In the genomic region with DNA sequence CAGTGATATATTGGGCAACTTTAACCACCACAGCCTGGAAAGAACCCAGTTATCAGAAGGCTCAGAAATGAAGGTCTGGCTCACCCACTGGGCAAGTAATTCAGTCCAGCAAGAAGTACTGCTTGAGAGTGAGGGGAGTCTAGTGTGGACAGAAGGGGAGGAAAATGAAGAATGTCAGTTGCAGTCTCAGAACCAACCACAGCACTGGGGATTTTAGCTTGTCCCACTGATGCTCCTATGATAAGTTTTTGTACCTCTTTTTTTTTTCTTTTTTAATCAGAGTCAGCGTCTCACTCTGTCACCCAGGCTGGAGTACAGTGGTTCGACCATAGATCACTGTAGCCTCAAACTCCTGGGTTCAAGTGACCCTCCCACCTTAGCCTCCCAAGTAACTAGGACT, we compare ENCODE assay signal across 25 cellular contexts. TPM values are rescaled to one million over a fixed set of nuclear protein-coding genes. Genes with fewer than 3 reads are reported as not detected.
DNase-seq lines count a peak whose midpoint lies in the region; ATAC-seq, FAIRE-seq and TF ChIP-seq lines count a peak whose summit lies in the region.
"Had no signal": no experiment of that assay in that cellular context is flagged by ENCODE, and none has a peak within 500 bp of the region (broad histone marks: within the 10 kb centered on the region; RNA-seq: fewer than 3 reads in every experiment).

No MANE protein-coding gene starts in this region.

- TF ChIP-seq EP300 in suprapubic skin (IDR thresholded peaks at IDR 0.05) = no peak

- WGBS in suprapubic skin = 81% methylated on average over 2 of the region's 2 CpGs

- H3K4me1 ChIP-seq in adipocyte (ENCODE audit: control insufficient read depth, insufficient read depth, low read length) (peaks cover 6% of the 10 kb centered on the region), suprapubic skin (no peaks in the 10 kb centered on the region)
- H3K4me1 ChIP-seq: SJSA1 had no signal

- no peak for TF ChIP-seq POLR2A in suprapubic skin (IDR thresholded peaks at IDR 0.05)

- no peaks in the 10 kb centered on the region for H3K27me3 ChIP-seq in adipocyte (replicated peaks; ENCODE audit: control insufficient read depth, insufficient read depth, low read length)
- H3K27me3 ChIP-seq in suprapubic skin = no peaks in the 10 kb centered on the region
- H3K27me3 ChIP-seq: SJSA1 had no signal

- peak overlapping the region; percentile 7 for H3K27ac Mint-ChIP-seq in activated CD8-positive, alpha-beta T cell treated with anti-CD3 and anti-CD28 coated beads for 36 hours
- no peak overlapping the region for H3K27ac Mint-ChIP-seq in activated CD8-positive, alpha-beta T cell treated with anti-CD3 and anti-CD28 coated beads, Interleukin-2, amount 10 ng/mL, durations not matched to agents 7 days and 5 days
- peak overlapping the region; percentile 89 for H3K27ac Mint-ChIP-seq in stimulated activated naive B cell treated with anti-CD40 and anti-IgM and Interleukin-4, amounts not matched to agents 10 μg/mL and 1 μg/mL and 100 μg/mL, for 72 hours
- H3K27ac Mint-ChIP-seq: H9 had no signal

- TF ChIP-seq CTCF in activated CD8-positive, alpha-beta T cell treated with anti-CD3 and anti-CD28 coated beads for 36 hours (IDR thresholded peaks at IDR 0.05) = no peak
- no peak for TF ChIP-seq CTCF in suprapubic skin (IDR thresholded peaks at IDR 0.05)

- peaks cover 16% of the 10 kb centered on the region for H3K4me1 Mint-ChIP-seq in activated CD8-positive, alpha-beta T cell treated with anti-CD3 and anti-CD28 coated beads for 36 hours (ENCODE audit: low read depth)
- H3K4me1 Mint-ChIP-seq in activated CD8-positive, alpha-beta T cell treated with anti-CD3 and anti-CD28 coated beads, Interleukin-2, amount 10 ng/mL, durations not matched to agents 7 days and 5 days (ENCODE audit: low read depth) = peaks cover 16% of the 10 kb centered on the region
- peaks cover 28 to 61% of the 10 kb centered on the region in 2 donors for H3K4me1 Mint-ChIP-seq in stimulated activated naive B cell treated with anti-CD40 and anti-IgM and Interleukin-4, amounts not matched to agents 10 μg/mL and 1 μg/mL and 100 μg/mL, for 72 hours
- H3K4me1 Mint-ChIP-seq: H9 had no signal

- H3K4me3 Mint-ChIP-seq in activated CD8-positive, alpha-beta T cell treated with anti-CD3 and anti-CD28 coated beads for 36 hours = no peak overlapping the region
- H3K4me3 Mint-ChIP-seq in activated CD8-positive, alpha-beta T cell treated with anti-CD3 and anti-CD28 coated beads, Interleukin-2, amount 10 ng/mL, durations not matched to agents 7 days and 5 days = no peak overlapping the region
- H3K4me3 Mint-ChIP-seq in stimulated activated naive B cell treated with anti-CD40 and anti-IgM and Interleukin-4, amounts not matched to agents 10 μg/mL and 1 μg/mL and 100 μg/mL, for 72 hours = peak overlapping the region; percentile 57 to 58
- H3K4me3 Mint-ChIP-seq: H9 had no signal

- H3K9me3 ChIP-seq in adipocyte (ENCODE audit: control insufficient read depth, low read length) = no peaks in the 10 kb centered on the region
- no peaks in the 10 kb centered on the region for H3K9me3 ChIP-seq in suprapubic skin
- H3K9me3 ChIP-seq: SJSA1 had no signal

- CTCF ChIA-PET in activated CD8-positive, alpha-beta T cell treated with anti-CD3 and anti-CD28 coated beads for 36 hours (lab: Charles Lee) = interaction anchor here (1.8 to 4.6 kb wide), 3 partner anchors 8 to 36 kb away, joined by 6 to 25 read pairs (median 12); partner anchors contain the start of gene ARHGEF39
- CTCF ChIA-PET in activated CD8-positive, alpha-beta T cell treated with anti-CD3 and anti-CD28 coated beads, Interleukin-2, amount 10 ng/mL, durations not matched to agents 7 days and 5 days (lab: Charles Lee) = interaction anchor here (8.2 kb wide), 1 partner anchor 19 kb away, joined by 33 read pairs; no protein-coding TSS in a partner anchor

- peak; percentile 11 for FAIRE-seq in GM19239 (lab: Jason Lieb, UNC)
- FAIRE-seq: D721Med had no signal

- DNase-seq in activated CD8-positive, alpha-beta T cell treated with anti-CD3 and anti-CD28 coated beads for 36 hours = no peak
- DNase-seq in activated CD8-positive, alpha-beta T cell treated with anti-CD3 and anti-CD28 coated beads, Interleukin-2, amount 10 ng/mL, durations not matched to agents 7 days and 5 days = no peak
- DNase-seq in GM19239 (ENCODE audit: insufficient read length, low spot score) (no peak), adipocyte (ENCODE audit: low read depth) (no peak), suprapubic skin (ENCODE audit: low spot score in 2 of 2) (no peak), activated gamma-delta T cell (lab: John Stamatoyannopoulos, UW) (no peak), NCI-H446 treated with DMSO at 0.1 percent for 48 hours (lab: John Stamatoyannopoulos, UW) (no peak)
- DNase-seq in stimulated activated naive B cell treated with anti-CD40 and anti-IgM and Interleukin-4, amounts not matched to agents 10 μg/mL and 1 μg/mL and 100 μg/mL, for 72 hours = no peak
- DNase-seq: AML-193, EL, GF-D8, GM23248, H9, Karpas-422, NCI-H1694, NCI-H2081, NCI-H2171, NCI-H345, NCI-H524 treated with DMSO at 0.1 percent for 48 hours, NCI-H82 had no signal

- H3K36me3 ChIP-seq in adipocyte (ENCODE audit: control insufficient read depth, insufficient read depth, low read length, severe bottlenecking) (no peaks in the 10 kb centered on the region), suprapubic skin (no peaks in the 10 kb centered on the region)
- H3K36me3 ChIP-seq: SJSA1 had no signal

- no peaks in the 10 kb centered on the region for H3K36me3 Mint-ChIP-seq in activated CD8-positive, alpha-beta T cell treated with anti-CD3 and anti-CD28 coated beads for 36 hours (ENCODE audit: low read depth)
- no peaks in the 10 kb centered on the region for H3K36me3 Mint-ChIP-seq in activated CD8-positive, alpha-beta T cell treated with anti-CD3 and anti-CD28 coated beads, Interleukin-2, amount 10 ng/mL, durations not matched to agents 7 days and 5 days (ENCODE audit: low read depth)
- peaks cover 0 to 2% of the 10 kb centered on the region in 2 donors for H3K36me3 Mint-ChIP-seq in stimulated activated naive B cell treated with anti-CD40 and anti-IgM and Interleukin-4, amounts not matched to agents 10 μg/mL and 1 μg/mL and 100 μg/mL, for 72 hours

- H3K27ac ChIP-seq in suprapubic skin = no peak overlapping the region
- H3K27ac ChIP-seq: 22Rv1, GM23248, SJSA1 had no signal

- no peak for ATAC-seq in activated CD8-positive, alpha-beta T cell treated with anti-CD3 and anti-CD28 coated beads for 36 hours
- no peak for ATAC-seq in activated CD8-positive, alpha-beta T cell treated with anti-CD3 and anti-CD28 coated beads, Interleukin-2, amount 10 ng/mL, durations not matched to agents 7 days and 5 days
- peak; percentile 93 to 94 for ATAC-seq in stimulated activated naive B cell treated with anti-CD40 and anti-IgM and Interleukin-4, amounts not matched to agents 10 μg/mL and 1 μg/mL and 100 μg/mL, for 72 hours (replicated peaks)
- ATAC-seq: Right ventricle myocardium inferior had no signal

- H3K9ac ChIP-seq in adipocyte (ENCODE audit: low read length) = peak overlapping the region; percentile 23
- H3K9ac ChIP-seq: GM23248 had no signal

- no peaks in the 10 kb centered on the region for H3K9me3 Mint-ChIP-seq in activated CD8-positive, alpha-beta T cell treated with anti-CD3 and anti-CD28 coated beads for 36 hours
- H3K9me3 Mint-ChIP-seq in activated CD8-positive, alpha-beta T cell treated with anti-CD3 and anti-CD28 coated beads, Interleukin-2, amount 10 ng/mL, durations not matched to agents 7 days and 5 days (ENCODE audit: insufficient read depth) = no peaks in the 10 kb centered on the region
- H3K9me3 Mint-ChIP-seq in stimulated activated naive B cell treated with anti-CD40 and anti-IgM and Interleukin-4, amounts not matched to agents 10 μg/mL and 1 μg/mL and 100 μg/mL, for 72 hours = peaks cover 0 to 2% of the 10 kb centered on the region in 2 donors
- H3K9me3 Mint-ChIP-seq: H9 had no signal

- H3K27me3 Mint-ChIP-seq in activated CD8-positive, alpha-beta T cell treated with anti-CD3 and anti-CD28 coated beads for 36 hours = no peaks in the 10 kb centered on the region
- no peaks in the 10 kb centered on the region for H3K27me3 Mint-ChIP-seq in activated CD8-positive, alpha-beta T cell treated with anti-CD3 and anti-CD28 coated beads, Interleukin-2, amount 10 ng/mL, durations not matched to agents 7 days and 5 days (ENCODE audit: low read depth)
- H3K27me3 Mint-ChIP-seq in stimulated activated naive B cell treated with anti-CD40 and anti-IgM and Interleukin-4, amounts not matched to agents 10 μg/mL and 1 μg/mL and 100 μg/mL, for 72 hours = no peaks in the 10 kb centered on the region

- POLR2A ChIA-PET in activated CD8-positive, alpha-beta T cell treated with anti-CD3 and anti-CD28 coated beads for 36 hours (lab: Charles Lee) = interaction anchor here (3.0 kb wide), 1 partner anchor 20 kb away, joined by 8 read pairs; no protein-coding TSS in a partner anchor
- POLR2A ChIA-PET in activated CD8-positive, alpha-beta T cell treated with anti-CD3 and anti-CD28 coated beads, Interleukin-2, amount 10 ng/mL, durations not matched to agents 7 days and 5 days (lab: Charles Lee) = no interaction called here

- H3K4me3 ChIP-seq in adipocyte (ENCODE audit: low read length) (no peak overlapping the region), suprapubic skin (no peak overlapping the region)
- H3K4me3 ChIP-seq: GM23248, SJSA1 had no signal

- intact Hi-C loops in activated CD8-positive, alpha-beta T cell treated with anti-CD3 and anti-CD28 coated beads for 36 hours (cut with micrococcal nuclease) = no loop called here

RNA-seq across cellular contexts. Expression of gene CD72, which starts 9.4 kb away (rescaled TPM):
- total RNA-seq in activated CD8-positive, alpha-beta T cell treated with anti-CD3 and anti-CD28 coated beads for 36 hours = 10 to 100 TPM; 13.1 to 15.5 TPM
- total RNA-seq in activated CD8-positive, alpha-beta T cell treated with anti-CD3 and anti-CD28 coated beads, Interleukin-2, amount 10 ng/mL, durations not matched to agents 7 days and 5 days = 10 to 100 TPM; 11.6 to 15.0 TPM
- total RNA-seq in suprapubic skin = 10 to 100 TPM in 1 of 4 donors, 1 to 10 TPM in 3; 1.9 to 16.7 (median 4.9) TPM
- total RNA-seq: SJSA1 had no signal

RNA-seq across cellular contexts. Expression of gene TESK1, which starts 22.5 kb away (rescaled TPM):
- 10 to 100 TPM; 26.1 to 26.9 TPM for total RNA-seq in activated CD8-positive, alpha-beta T cell treated with anti-CD3 and anti-CD28 coated beads for 36 hours
- total RNA-seq in activated CD8-positive, alpha-beta T cell treated with anti-CD3 and anti-CD28 coated beads, Interleukin-2, amount 10 ng/mL, durations not matched to agents 7 days and 5 days = 10 to 100 TPM; 41.6 to 47.1 TPM
- total RNA-seq in suprapubic skin = 10 to 100 TPM; 34.1 to 50.7 (median 46.5) TPM

RNA-seq across cellular contexts. Expression of gene SIT1, which starts 23.2 kb away (rescaled TPM):
- 100 to 1,000 TPM in 1 of 2 experiments, 10 to 100 TPM in 1; 99.9 to 102 TPM for total RNA-seq in activated CD8-positive, alpha-beta T cell treated with anti-CD3 and anti-CD28 coated beads for 36 hours
- 100 to 1,000 TPM; 213 to 220 TPM for total RNA-seq in activated CD8-positive, alpha-beta T cell treated with anti-CD3 and anti-CD28 coated beads, Interleukin-2, amount 10 ng/mL, durations not matched to agents 7 days and 5 days
- 1 to 10 TPM in 1 of 4 donors, not detected in 3; 2.9 TPM for total RNA-seq in suprapubic skin
- total RNA-seq: GM23248, M059J, Right ventricle myocardium inferior, SJSA1 had no signal

RNA-seq across cellular contexts. Expression of gene RMRP, which starts 30.2 kb away (rescaled TPM):
- over 10,000 TPM; 13,164 to 13,311 TPM for total RNA-seq in activated CD8-positive, alpha-beta T cell treated with anti-CD3 and anti-CD28 coated beads for 36 hours
- over 10,000 TPM in 1 of 2 experiments, 1,000 to 10,000 TPM in 1; 7,126 to 12,592 TPM for total RNA-seq in activated CD8-positive, alpha-beta T cell treated with anti-CD3 and anti-CD28 coated beads, Interleukin-2, amount 10 ng/mL, durations not matched to agents 7 days and 5 days
- over 10,000 TPM in 2 of 4 donors, 1,000 to 10,000 TPM in 2; 1,246 to 15,173 (median 11,383) TPM for total RNA-seq in suprapubic skin

RNA-seq across cellular contexts. Expression of gene CCDC107, which starts 30.5 kb away (rescaled TPM):
- total RNA-seq in activated CD8-positive, alpha-beta T cell treated with anti-CD3 and anti-CD28 coated beads for 36 hours = 10 to 100 TPM; 12.1 to 13.7 TPM
- 10 to 100 TPM; 34.8 to 36.8 TPM for total RNA-seq in activated CD8-positive, alpha-beta T cell treated with anti-CD3 and anti-CD28 coated beads, Interleukin-2, amount 10 ng/mL, durations not matched to agents 7 days and 5 days
- total RNA-seq in suprapubic skin = 10 to 100 TPM in 1 of 4 donors, 1 to 10 TPM in 3; 5.0 to 13.2 (median 9.6) TPM

Comparison
In these comparisons a context has a peak if more than half of its experiments do, and no peak if none do; other contexts are left out.
1. ATAC-seq: peak in stimulated activated naive B cell treated with anti-CD40 and anti-IgM and Interleukin-4, amounts not matched to agents 10 μg/mL and 1 μg/mL and 100 μg/mL, for 72 hours (2 of 2); none in activated CD8-positive, alpha-beta T cell treated with anti-CD3 and anti-CD28 coated beads for 36 hours (single experiment) and activated CD8-positive, alpha-beta T cell treated with anti-CD3 and anti-CD28 coated beads, Interleukin-2, amount 10 ng/mL, durations not matched to agents 7 days and 5 days (single experiment).
2. H3K4me3 Mint-ChIP-seq: peak in stimulated activated naive B cell treated with anti-CD40 and anti-IgM and Interleukin-4, amounts not matched to agents 10 μg/mL and 1 μg/mL and 100 μg/mL, for 72 hours (2 of 2); none in activated CD8-positive, alpha-beta T cell treated with anti-CD3 and anti-CD28 coated beads for 36 hours (single experiment) and activated CD8-positive, alpha-beta T cell treated with anti-CD3 and anti-CD28 coated beads, Interleukin-2, amount 10 ng/mL, durations not matched to agents 7 days and 5 days (single experiment).
3. RNA of gene SIT1, which starts 23.2 kb away (total RNA-seq): 213 to 220 TPM in activated CD8-positive, alpha-beta T cell treated with anti-CD3 and anti-CD28 coated beads, Interleukin-2, amount 10 ng/mL, durations not matched to agents 7 days and 5 days and 99.9 to 102 TPM in activated CD8-positive, alpha-beta T cell treated with anti-CD3 and anti-CD28 coated beads for 36 hours; 2.9 TPM in suprapubic skin; every median in the first group is over 10 times any median in the second.